8 cellular contexts compared by ENCODE assay signal in the genomic region with DNA sequence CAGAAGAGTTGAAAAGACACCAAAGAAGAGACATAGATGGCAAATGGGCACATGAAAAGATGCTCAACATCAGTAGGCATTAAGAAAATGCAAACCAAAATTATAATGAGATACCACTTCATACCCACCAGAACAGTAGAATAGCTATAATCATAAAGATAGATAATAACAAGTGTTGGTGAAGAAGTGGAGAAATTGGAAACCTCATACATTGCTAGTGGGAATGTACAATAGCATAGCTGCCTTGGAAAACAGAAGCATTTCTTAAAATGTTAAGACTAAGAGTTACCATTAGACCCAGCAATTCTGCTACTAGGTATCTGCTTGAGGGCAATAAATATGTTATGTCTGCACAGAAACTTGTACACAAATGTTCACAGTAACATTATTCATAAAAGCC.
"Had no signal": no experiment of that assay in that cellular context is flagged by ENCODE, and none has a peak within 500 bp of the region (broad histone marks: within the 10 kb centered on the region; RNA-seq: fewer than 3 reads in every experiment).

No MANE protein-coding gene starts in this region.

- H3K4me3 Mint-ChIP-seq: GM23338, H9, HFFc6 had no signal

- H3K9me3 Mint-ChIP-seq: GM23338, H9, HFFc6 had no signal

- H2AFZ ChIP-seq: GM23338 had no signal

- FAIRE-seq: H1, K562 had no signal

- H3K4me3 ChIP-seq: GM23338, K562 had no signal

- H3K4me2 ChIP-seq: GM23338 had no signal

- DNase-seq: H9, HCEC 1CT, HFFc6, IMR-90, KG1 had no signal

- ATAC-seq: GM23338, K562 had no signal

- H3K27ac Mint-ChIP-seq: GM23338, H9, HFFc6 had no signal
